ENCODE assay signal across 24 cellular contexts in genomic region chr19:8086849-8087248, GRCh38. TPM values are rescaled to one million over a fixed set of nuclear protein-coding genes. Genes with fewer than 3 reads are reported as not detected.
DNase-seq lines count a peak whose midpoint lies in the region; ATAC-seq, FAIRE-seq and TF ChIP-seq lines count a peak whose summit lies in the region.
"Had no signal": no experiment of that assay in that cellular context is flagged by ENCODE, and none has a peak within 500 bp of the region (broad histone marks: within the 10 kb centered on the region; RNA-seq: fewer than 3 reads in every experiment).

No MANE protein-coding gene starts in this region.

- no peaks in the 10 kb centered on the region for H3K9me3 ChIP-seq in A549
- peaks cover 12 to 13% of the 10 kb centered on the region in 2 donors for H3K9me3 ChIP-seq in neuronal stem cell (replicated peaks in 1 of 2; ENCODE audit: control insufficient read depth in 2 of 2, insufficient read depth in 1 of 2, low read depth in 1 of 2, low read length in 2 of 2)
- H3K9me3 ChIP-seq in MG63, result peaks cover 14% of the 10 kb centered on the region
- H3K9me3 ChIP-seq: BE2C had no signal

- peaks cover 7% of the 10 kb centered on the region; the same call in 1 of the 3 replicates for H3K4me1 ChIP-seq in A549
- peaks cover 13 to 18% of the 10 kb centered on the region in 2 donors for H3K4me1 ChIP-seq in neuronal stem cell (ENCODE audit: control insufficient read depth in 2 of 2, insufficient read depth in 1 of 2, low read depth in 1 of 2, low read length in 2 of 2)
- H3K4me1 ChIP-seq: BE2C had no signal

- H3K9ac ChIP-seq in neuronal stem cell (ENCODE audit: low read depth, low read length, poor library complexity), result peak overlapping the region; percentile 12
- H3K9ac ChIP-seq: BLaER1 treated with 17β-estradiol and CSF1 and Interleukin-3, amounts not matched to agents 10 nM and 100 nM; GM23248 had no signal

- H2BK12ac ChIP-seq in neuronal stem cell (ENCODE audit: low read length), result peak overlapping the region; percentile 84

- no peak overlapping the region for H3K14ac ChIP-seq in neuronal stem cell (ENCODE audit: low read length)

- peak overlapping the region; percentile 99 for H2AK5ac ChIP-seq in neuronal stem cell (ENCODE audit: low read depth, low read length)

- CTCF ChIA-PET in A549 (lab: Yijun Ruan, JAX) (no interaction called here), WTC11 (lab: Charles Lee) (no interaction called here)

- no peak overlapping the region for H3K27ac Mint-ChIP-seq in WTC11
- H3K27ac Mint-ChIP-seq: CD14-positive monocyte; CD4-positive, alpha-beta T cell; H9; HFFc6 had no signal

- peak overlapping the region; percentile 84 for H3K4ac ChIP-seq in neuronal stem cell (ENCODE audit: low read length)

- no peak overlapping the region; the same call in 2 of the 3 replicates for H3K4me2 ChIP-seq in A549
- H3K4me2 ChIP-seq in neuronal stem cell (ENCODE audit: insufficient read depth, low read length, poor library complexity, severe bottlenecking), result no peak overlapping the region
- H3K4me2 ChIP-seq: BLaER1 treated with 17β-estradiol and CSF1 and Interleukin-3, amounts not matched to agents 10 nM and 100 nM had no signal

- 87% methylated on average over 7 of the region's 13 CpGs for WGBS in A549 (ENCODE audit: missing lambda C conversion rate)
- WGBS in neuronal stem cell (ENCODE audit: extremely low coverage in 2 of 2, insufficient read length in 2 of 2, insufficient replicate concordance in 1 of 2), 2 donors, result no CpG with 5 or more reads among the region's 13 CpGs

- H3K27me3 Mint-ChIP-seq in WTC11 (ENCODE audit: low read depth), result no peaks in the 10 kb centered on the region; the same call in 1 of the 2 replicates
- H3K27me3 Mint-ChIP-seq: CD4-positive, alpha-beta T cell had no signal

- H3K4me1 Mint-ChIP-seq in WTC11, result peaks cover 3% of the 10 kb centered on the region; the same call in 1 of the 2 replicates

- TF ChIP-seq CTCF in A549 (IDR thresholded peaks at IDR 0.05) (no peak), WTC11 (IDR thresholded peaks at IDR 0.05) (no peak)

- POLR2A ChIA-PET in A549 (lab: Yijun Ruan, JAX), result no interaction called here
- POLR2A ChIA-PET in WTC11 (lab: Charles Lee), result no interaction called here

- peak overlapping the region; percentile 72 for H2BK120ac ChIP-seq in neuronal stem cell (ENCODE audit: low read depth, low read length)

- H3K36me3 Mint-ChIP-seq in WTC11, result peaks cover 32% of the 10 kb centered on the region
- H3K36me3 Mint-ChIP-seq: CD14-positive monocyte; CD8-positive, alpha-beta memory T cell had no signal

- no peak for FAIRE-seq in A549 (lab: Jason Lieb, UNC)
- FAIRE-seq: GM12878, GM19239, H1 had no signal

- peaks cover 2% of the 10 kb centered on the region for H3K79me1 ChIP-seq in neuronal stem cell (ENCODE audit: low read depth, low read length)

- peak overlapping the region; percentile 91 for H3K23ac ChIP-seq in neuronal stem cell (ENCODE audit: low read depth, low read length, poor library complexity)

- H3K9me3 Mint-ChIP-seq in WTC11, result no peaks in the 10 kb centered on the region
- H3K9me3 Mint-ChIP-seq: CD4-positive, alpha-beta T cell had no signal

- ATAC-seq in A549 (no peak), WTC11 (no peak)
- ATAC-seq: GM12878 had no signal

- peak overlapping the region; percentile 98 for H2BK15ac ChIP-seq in neuronal stem cell (ENCODE audit: low read length)

- no peak overlapping the region for H3K4me3 ChIP-seq in A549
- no peak overlapping the region for H3K4me3 ChIP-seq in neuronal stem cell (ENCODE audit: low read length in 2 of 2)
- H3K4me3 ChIP-seq in MG63, result no peak overlapping the region
- H3K4me3 ChIP-seq: BLaER1 treated with 17β-estradiol and CSF1 and Interleukin-3, amounts not matched to agents 10 nM and 100 nM; GM12878; GM23248 had no signal

- H3K4me3 Mint-ChIP-seq in WTC11, result no peak overlapping the region
- H3K4me3 Mint-ChIP-seq: CD14-positive monocyte; CD4-positive, alpha-beta T cell; CD8-positive, alpha-beta memory T cell; H9; HFFc6 had no signal

- DNase-seq in A549 (ENCODE audit: low read depth in 1 of 2, low spot score in 1 of 2) (no peak), D341Med (ENCODE audit: low spot score) (peak; percentile 17), WTC11 (ENCODE audit: low spot score) (no peak), neuronal stem cell (ENCODE audit: low spot score) (no peak), MG63 (no peak), substantia nigra (lab: John Stamatoyannopoulos, UW) (no peak), NCI-H187 treated with DMSO at 0.1 percent for 48 hours (lab: John Stamatoyannopoulos, UW) (no peak)
- DNase-seq: AML-193; BE2C; CD4-positive, alpha-beta T cell; CD8-positive, alpha-beta memory T cell; DMS79; EL; GDM1; GM23248; H9; HFFc6 had no signal

- no peak overlapping the region for H2AFZ ChIP-seq in neuronal stem cell (ENCODE audit: low read length)
- H2AFZ ChIP-seq: GM23248 had no signal

- TF ChIP-seq RAD21 in A549 (conservative IDR thresholded peaks at IDR 0.05 in 1 of 2, IDR thresholded peaks at IDR 0.05 in 1 of 2), result no peak

- H3K18ac ChIP-seq in neuronal stem cell (ENCODE audit: low read length), result peak overlapping the region; percentile 89

- no peak for TF ChIP-seq EP300 in A549 (IDR thresholded peaks at IDR 0.05)

- no peak overlapping the region for H3K27ac ChIP-seq in A549
- no peak overlapping the region for H3K27ac ChIP-seq in neuronal stem cell (replicated peaks; ENCODE audit: low read length)
- no peak overlapping the region for H3K27ac ChIP-seq in substantia nigra (ENCODE audit: low read depth, low read length, poor library complexity, severe bottlenecking)
- H3K27ac ChIP-seq: BLaER1 treated with 17β-estradiol and CSF1 and Interleukin-3, amounts not matched to agents 10 nM and 100 nM; GM23248 had no signal

- peak overlapping the region; percentile 43 for H4K8ac ChIP-seq in neuronal stem cell (ENCODE audit: low read depth, low read length)

- H2BK5ac ChIP-seq in neuronal stem cell (ENCODE audit: low read length), result no peak overlapping the region

- H3K27me3 ChIP-seq in neuronal stem cell (ENCODE audit: control insufficient read depth in 3 of 3, insufficient read depth in 3 of 3, low read depth in 1 of 3, low read length in 3 of 3) (no peaks in the 10 kb centered on the region), MG63 (0 out of 2 replicates have a peak, but pooled peaks cover 2% of the 10 kb centered on the region)
- H3K27me3 ChIP-seq: BE2C; BLaER1 treated with 17β-estradiol and CSF1 and Interleukin-3, amounts not matched to agents 10 nM and 100 nM had no signal

- H4K91ac ChIP-seq in neuronal stem cell (ENCODE audit: low read depth, low read length, poor library complexity), result peak overlapping the region; percentile 79

- TF ChIP-seq POLR2A in A549 (IDR thresholded peaks at IDR 0.05; ENCODE audit: low read length), result no peak

- H3K36me3 ChIP-seq in neuronal stem cell (replicated peaks in 1 of 2; ENCODE audit: control insufficient read depth in 2 of 2, insufficient read depth in 2 of 2, low read length in 2 of 2) (peaks cover 35 to 36% of the 10 kb centered on the region in 2 donors), MG63 (no peaks in the 10 kb centered on the region)
- H3K36me3 ChIP-seq: BE2C; BLaER1 treated with 17β-estradiol and CSF1 and Interleukin-3, amounts not matched to agents 10 nM and 100 nM had no signal

TF ChIP-seq in A549, 52 proteins besides CTCF, POLR2A, EP300 and RAD21:
- TF ChIP-seq, protein P1, sequence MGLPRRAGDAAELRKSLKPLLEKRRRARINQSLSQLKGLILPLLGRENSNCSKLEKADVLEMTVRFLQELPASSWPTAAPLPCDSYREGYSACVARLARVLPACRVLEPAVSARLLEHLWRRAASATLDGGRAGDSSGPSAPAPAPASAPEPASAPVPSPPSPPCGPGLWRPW (IDR thresholded peaks at IDR 0.05), result no peak
- TF ChIP-seq FOSL2 (IDR thresholded peaks at IDR 0.05) (no peak), FOSL2 (CRISPR knock-in tag; IDR thresholded peaks at IDR 0.05) (peak; percentile 26; the same call in 1 of the 2 replicates), PHF8 (IDR thresholded peaks at IDR 0.05; ENCODE audit: borderline replicate concordance, low read depth) (no peak), HOXB5 (CRISPR knock-in tag; IDR thresholded peaks at IDR 0.05) (no peak), EHF (CRISPR knock-in tag; IDR thresholded peaks at IDR 0.05) (no peak), NPAS2 (CRISPR knock-in tag; IDR thresholded peaks at IDR 0.05; ENCODE audit: borderline replicate concordance) (no peak)
TF ChIP-seq in A549: peak in this region for 1.

TF ChIP-seq in WTC11, 78 proteins besides CTCF, POLR2A, EP300 and RAD21:
- TF ChIP-seq, protein P2, sequence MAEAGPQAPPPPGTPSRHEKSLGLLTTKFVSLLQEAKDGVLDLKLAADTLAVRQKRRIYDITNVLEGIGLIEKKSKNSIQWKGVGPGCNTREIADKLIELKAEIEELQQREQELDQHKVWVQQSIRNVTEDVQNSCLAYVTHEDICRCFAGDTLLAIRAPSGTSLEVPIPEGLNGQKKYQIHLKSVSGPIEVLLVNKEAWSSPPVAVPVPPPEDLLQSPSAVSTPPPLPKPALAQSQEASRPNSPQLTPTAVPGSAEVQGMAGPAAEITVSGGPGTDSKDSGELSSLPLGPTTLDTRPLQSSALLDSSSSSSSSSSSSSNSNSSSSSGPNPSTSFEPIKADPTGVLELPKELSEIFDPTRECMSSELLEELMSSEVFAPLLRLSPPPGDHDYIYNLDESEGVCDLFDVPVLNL (CRISPR knock-in tag; IDR thresholded peaks at IDR 0.05; ENCODE audit: borderline replicate concordance, low read depth), result 0 out of 2 replicates have a peak, but pooled peaks have one; percentile 42
- TF ChIP-seq, protein P3, sequence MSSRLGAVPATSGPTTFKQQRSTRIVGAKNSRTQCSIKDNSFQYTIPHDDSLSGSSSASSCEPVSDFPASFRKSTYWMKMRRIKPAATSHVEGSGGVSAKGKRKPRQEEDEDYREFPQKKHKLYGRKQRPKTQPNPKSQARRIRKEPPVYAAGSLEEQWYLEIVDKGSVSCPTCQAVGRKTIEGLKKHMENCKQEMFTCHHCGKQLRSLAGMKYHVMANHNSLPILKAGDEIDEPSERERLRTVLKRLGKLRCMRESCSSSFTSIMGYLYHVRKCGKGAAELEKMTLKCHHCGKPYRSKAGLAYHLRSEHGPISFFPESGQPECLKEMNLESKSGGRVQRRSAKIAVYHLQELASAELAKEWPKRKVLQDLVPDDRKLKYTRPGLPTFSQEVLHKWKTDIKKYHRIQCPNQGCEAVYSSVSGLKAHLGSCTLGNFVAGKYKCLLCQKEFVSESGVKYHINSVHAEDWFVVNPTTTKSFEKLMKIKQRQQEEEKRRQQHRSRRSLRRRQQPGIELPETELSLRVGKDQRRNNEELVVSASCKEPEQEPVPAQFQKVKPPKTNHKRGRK (CRISPR knock-in tag; IDR thresholded peaks at IDR 0.05; ENCODE audit: borderline replicate concordance), result no peak

RNA-seq across cellular contexts. Expression of gene CCL25, which starts 34.3 kb away (rescaled TPM):
- polyA plus RNA-seq in A549 (2011; rRNA removed), result not detected in 2 replicates
- polyA plus RNA-seq in A549 (2012; cell fraction: cytosol; rRNA removed), result not detected in 2 replicates
- 0.24 TPM in 1 of 2 replicates, not detected in the other for polyA plus RNA-seq in A549 (2012; cell fraction: nucleus; rRNA removed)
- not detected in 3 replicates for polyA plus RNA-seq in A549 (2017; fragmentation: RNase III; extraction: RNeasy Plus Mini Kit Qiagen cat#74134 plus additional on column Dnase treatment)
- polyA minus RNA-seq in A549 (2011; rRNA and poly(A)+ RNA removed), result not detected in 2 replicates
- 0.53 TPM in 1 of 3 replicates, not detected in the others for total RNA-seq in WTC11 (2021)
- polyA plus RNA-seq in neuronal stem cell (2013, experiment 1 of 2), result 0.36 TPM
- 0.60 TPM for polyA plus RNA-seq in neuronal stem cell (2013, experiment 2 of 2)
- total RNA-seq in MG63 (2014; rRNA removed; shearing (Covaris generic); ENCODE audit: low replicate concordance), result not detected in 2 replicates
- total RNA-seq: A172; CD4-positive, alpha-beta T cell; CD8-positive, alpha-beta memory T cell; GM23248; H1; H9; HFFc6 had no signal
- polyA plus RNA-seq: AG04450; CD14-positive monocyte; CD8-positive, alpha-beta memory T cell; GM23248 had no signal
